8 cellular contexts compared by ENCODE assay signal in the genomic region with DNA sequence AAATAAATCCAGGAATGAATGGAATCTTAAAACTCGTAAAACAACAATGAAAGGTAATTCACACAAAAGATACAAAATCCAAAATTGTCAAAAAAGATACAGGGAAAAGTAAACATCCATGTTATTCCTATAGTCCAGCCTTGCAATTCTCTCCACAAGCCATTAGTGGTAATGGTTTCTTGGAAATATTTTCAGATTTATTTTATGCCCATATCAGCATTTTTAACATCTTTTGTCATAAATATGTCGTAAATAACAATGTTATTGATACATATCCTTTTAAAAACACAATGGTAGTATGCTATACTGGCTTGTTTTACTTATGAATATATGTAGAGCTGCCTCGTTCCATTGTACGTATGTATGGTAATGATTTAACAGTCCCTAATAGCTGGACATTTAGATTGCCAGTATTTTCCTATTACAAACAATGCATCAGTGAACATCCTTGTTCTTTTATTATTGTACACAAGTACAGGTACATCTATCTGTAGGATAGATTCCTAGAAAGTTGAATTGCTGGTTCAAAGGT. TPM values are rescaled to one million over a fixed set of nuclear protein-coding genes. Genes with fewer than 3 reads are reported as not detected.
A peak's percentile ranks its signal among the peaks of the same experiment; 100 is the strongest.
DNase-seq lines count a peak whose midpoint lies in the region; ATAC-seq and TF ChIP-seq lines count a peak whose summit lies in the region.

No MANE protein-coding gene starts in this region.

- H3K36me3 Mint-ChIP-seq in naive B cell, result no peaks in the 10 kb centered on the region

- H3K4me3 ChIP-seq in ACC112 (ENCODE audit: low read depth, low read length), result peak overlapping the region; percentile 94
- H3K4me3 ChIP-seq in HUES48 (ENCODE audit: low read depth, low read length), result peak overlapping the region; percentile 93
- peak overlapping the region; percentile 74 to 80 for H3K4me3 ChIP-seq in cardiac fibroblast (replicated peaks in 1 of 2; ENCODE audit: low read depth in 2 of 2, low read length in 2 of 2)

- H3K4me1 ChIP-seq in ACC112 (ENCODE audit: control insufficient read depth, insufficient read depth, low read length, unreplicated experiment), result peaks cover 13% of the 10 kb centered on the region
- peaks cover 12% of the 10 kb centered on the region; the same call in 1 of the 2 replicates for H3K4me1 ChIP-seq in HUES48 (ENCODE audit: control insufficient read depth, insufficient read depth, low read length)

- no peaks in the 10 kb centered on the region for H3K36me3 ChIP-seq in ACC112 (ENCODE audit: insufficient read depth, low read length)
- H3K36me3 ChIP-seq in HUES48 (ENCODE audit: control insufficient read depth, insufficient read depth, low read length), result no peaks in the 10 kb centered on the region

- DNase-seq in cardiac fibroblast (ENCODE audit: low read depth in 2 of 2) (no peak), naive B cell (no peak), hippocampal formation (lab: John Stamatoyannopoulos, UW) (no peak), NCI-H2029 treated with DMSO at 0.1 percent for 48 hours (lab: John Stamatoyannopoulos, UW) (no peak), NCI-H2171 treated with DMSO at 0.1 percent for 48 hours (lab: John Stamatoyannopoulos, UW) (no peak)

- no peak for TF ChIP-seq CTCF in cardiac fibroblast (IDR thresholded peaks at IDR 0.05; ENCODE audit: low read depth, low read length)

- peaks cover 25 to 31% (median 27%) of the 10 kb centered on the region in 3 donors for H3K4me1 Mint-ChIP-seq in naive B cell

- peak overlapping the region; percentile 97 for H2AFZ ChIP-seq in ACC112 (ENCODE audit: low read length, unreplicated experiment)

- H3K27me3 ChIP-seq in ACC112 (ENCODE audit: insufficient read depth, low read length), result no peaks in the 10 kb centered on the region
- no peaks in the 10 kb centered on the region for H3K27me3 ChIP-seq in HUES48 (ENCODE audit: control insufficient read depth, insufficient read depth, low read length)

- H3K27me3 Mint-ChIP-seq in naive B cell, result peaks cover 6 to 8% (median 8%) of the 10 kb centered on the region in 3 donors

- H3K9me3 Mint-ChIP-seq in naive B cell, result peaks cover 0 to 7% (median 4%) of the 10 kb centered on the region in 7 donors

- ATAC-seq in naive B cell (ENCODE audit: low read depth in 2 of 2) (no peak), GM19395 (IDR thresholded peaks at IDR 0.05; ENCODE audit: unreplicated experiment) (no peak)

- H3K9me3 ChIP-seq in HUES48 (ENCODE audit: control insufficient read depth, insufficient read depth, low read length), result no peaks in the 10 kb centered on the region; the same call in 1 of the 2 replicates

- no peaks in the 10 kb centered on the region for H3K79me2 ChIP-seq in ACC112 (ENCODE audit: control insufficient read depth, insufficient read depth, low read length, unreplicated experiment)

- peak overlapping the region in 4 of 6 donors; percentile 98 to 100 (median 100) for H3K27ac Mint-ChIP-seq in naive B cell

- peak overlapping the region; percentile 69 for H3K27ac ChIP-seq in ACC112 (ENCODE audit: low read depth, low read length)
- no peak overlapping the region for H3K27ac ChIP-seq in HUES48 (ENCODE audit: low read depth, low read length)

- H3K9ac ChIP-seq in HUES48 (ENCODE audit: low read depth, low read length), result no peak overlapping the region

- H3K4me3 Mint-ChIP-seq in naive B cell, result peak overlapping the region; percentile 87 to 100 (median 96)

RNA-seq across cellular contexts. Expression of a gene that starts 30.6 kb away (rescaled TPM):
- 10 to 100 TPM; 71.1 to 87.9 (median 83.6) TPM for polyA plus RNA-seq in naive B cell (ENCODE audit: low read depth in 6 of 6)
